Comparison of ENCODE assay signal across 19 cellular contexts in genomic region chr17:60514053-60514452, GRCh38. TPM values are rescaled to one million over a fixed set of nuclear protein-coding genes. Genes with fewer than 3 reads are reported as not detected.
DNase-seq lines count a peak whose midpoint lies in the region; ATAC-seq, FAIRE-seq and TF ChIP-seq lines count a peak whose summit lies in the region.
"Had no signal": no experiment of that assay in that cellular context is flagged by ENCODE, and none has a peak within 500 bp of the region (broad histone marks: within the 10 kb centered on the region; RNA-seq: fewer than 3 reads in every experiment).

No MANE protein-coding gene starts in this region.

- TF ChIP-seq CTCF in A549 (IDR thresholded peaks at IDR 0.05) (no peak), K562 (IDR thresholded peaks at IDR 0.05 in 2 of 3, conservative IDR thresholded peaks at IDR 0.05 in 1 of 3; ENCODE audit: insufficient read depth in 2 of 3, low read depth in 1 of 3, low read length in 3 of 3) (no peak), chondrocyte (IDR thresholded peaks at IDR 0.05) (no peak)
- TF ChIP-seq CTCF in CD8-positive, alpha-beta T cell (IDR thresholded peaks at IDR 0.05): no peak

- H3K4me3 Mint-ChIP-seq in CD8-positive, alpha-beta T cell: no peak overlapping the region
- H3K4me3 Mint-ChIP-seq in memory B cell (no peak overlapping the region), chondrocyte (ENCODE audit: unreplicated experiment) (no peak overlapping the region)

- POLR2A ChIA-PET in A549 (lab: Yijun Ruan, JAX) (interaction anchor here (0.8 kb wide), 1 partner anchor 12 kb away, joined by 3 read pairs; the partner anchor contains the start of gene APPBP2), K562 (lab: Yijun Ruan, JAX) (no interaction called here)
- POLR2A ChIA-PET in CD8-positive, alpha-beta T cell (lab: Charles Lee): no interaction called here

- peaks cover 57% of the 10 kb centered on the region for H3K36me3 Mint-ChIP-seq in CD8-positive, alpha-beta T cell
- H3K36me3 Mint-ChIP-seq in memory B cell (peaks cover 25% of the 10 kb centered on the region), chondrocyte (ENCODE audit: low read depth) (peaks cover 5% of the 10 kb centered on the region)

- no peaks in the 10 kb centered on the region for H3K9me3 Mint-ChIP-seq in CD8-positive, alpha-beta T cell
- H3K9me3 Mint-ChIP-seq in memory B cell (no peaks in the 10 kb centered on the region), chondrocyte (ENCODE audit: low read depth) (no peaks in the 10 kb centered on the region)
- H3K9me3 Mint-ChIP-seq: CD8-positive, alpha-beta memory T cell had no signal

- no peak for TF ChIP-seq POLR2A in A549 (IDR thresholded peaks at IDR 0.05; ENCODE audit: low read length)
- TF ChIP-seq POLR2A in K562 (conservative IDR thresholded peaks at IDR 0.05): no peak

- no peak overlapping the region for H2AFZ ChIP-seq in K562 (ENCODE audit: low read depth, low read length)

- peaks cover 6% of the 10 kb centered on the region for H3K36me3 ChIP-seq in CD8-positive, alpha-beta T cell (ENCODE audit: insufficient read depth, low read length)
- H3K36me3 ChIP-seq in K562 (ENCODE audit: control insufficient read depth, insufficient read depth, low read length): peaks cover 13% of the 10 kb centered on the region; the same call in 2 of the 3 replicates

- H3K4me2 ChIP-seq in A549: no peak overlapping the region
- H3K4me2 ChIP-seq in K562 (ENCODE audit: insufficient read depth, low read length): no peak overlapping the region
- H3K4me2 ChIP-seq: BLaER1 treated with 17β-estradiol and CSF1 and Interleukin-3, amounts not matched to agents 10 nM and 100 nM; KMS-11 had no signal

- H4K20me1 ChIP-seq in K562 (replicated peaks; ENCODE audit: control insufficient read depth, insufficient read depth, low read length): no peaks in the 10 kb centered on the region

- peak overlapping the region; percentile 8 for H3K27ac Mint-ChIP-seq in CD8-positive, alpha-beta T cell
- H3K27ac Mint-ChIP-seq in memory B cell (peak overlapping the region; percentile 41), chondrocyte (ENCODE audit: unreplicated experiment) (no peak overlapping the region)

- FAIRE-seq in A549 (lab: Jason Lieb, UNC) (no peak), K562 (lab: Jason Lieb, UNC) (no peak)
- FAIRE-seq: H54 had no signal

- peaks cover 11% of the 10 kb centered on the region; the same call in 2 of the 3 replicates for H3K4me1 ChIP-seq in A549
- H3K4me1 ChIP-seq in CD8-positive, alpha-beta T cell (ENCODE audit: insufficient read depth, low read length): peaks cover 14% of the 10 kb centered on the region
- no peaks in the 10 kb centered on the region for H3K4me1 ChIP-seq in K562 (replicated peaks in 1 of 2; ENCODE audit: control insufficient read depth in 2 of 2, insufficient read depth in 2 of 2, low read length in 2 of 2)
- H3K4me1 ChIP-seq: BLaER1 treated with 17β-estradiol and CSF1 and Interleukin-3, amounts not matched to agents 10 nM and 100 nM had no signal

- ATAC-seq in A549: no peak
- ATAC-seq in CD8-positive, alpha-beta T cell: no peak
- ATAC-seq in K562: no peak
- ATAC-seq in memory B cell (ENCODE audit: low read depth): no peak
- ATAC-seq in HG02973 (IDR thresholded peaks at IDR 0.05; ENCODE audit: unreplicated experiment): no peak
- no peak for ATAC-seq in GM21367 (IDR thresholded peaks at IDR 0.05; ENCODE audit: unreplicated experiment)
- ATAC-seq: Right ventricle myocardium inferior had no signal

- H3K27me3 ChIP-seq in CD8-positive, alpha-beta T cell (ENCODE audit: insufficient read depth, low read length): no peaks in the 10 kb centered on the region
- no peaks in the 10 kb centered on the region for H3K27me3 ChIP-seq in K562 (ENCODE audit: control insufficient read depth in 2 of 2, insufficient read depth in 2 of 2, low read length in 2 of 2)
- H3K27me3 ChIP-seq: BLaER1 treated with 17β-estradiol and CSF1 and Interleukin-3, amounts not matched to agents 10 nM and 100 nM had no signal

- H3K4me3 ChIP-seq in A549: no peak overlapping the region
- H3K4me3 ChIP-seq in CD8-positive, alpha-beta T cell (ENCODE audit: low read depth, low read length): no peak overlapping the region
- no peak overlapping the region for H3K4me3 ChIP-seq in K562
- H3K4me3 ChIP-seq: BLaER1 treated with 17β-estradiol and CSF1 and Interleukin-3, amounts not matched to agents 10 nM and 100 nM had no signal

- CTCF ChIA-PET in A549 (lab: Yijun Ruan, JAX) (no interaction called here), K562 (lab: Yijun Ruan, JAX; ENCODE audit: low intra/inter-chr PET ratio) (no interaction called here)
- CTCF ChIA-PET in CD8-positive, alpha-beta T cell (lab: Charles Lee): no interaction called here

- no peaks in the 10 kb centered on the region for H3K9me1 ChIP-seq in K562 (ENCODE audit: control insufficient read depth, insufficient read depth, low read length)

- H3K27ac ChIP-seq in A549 (no peak overlapping the region), K562 (ENCODE audit: extremely low read depth, low read depth, low read length) (no peak overlapping the region)
- H3K27ac ChIP-seq in CD8-positive, alpha-beta T cell (ENCODE audit: low read depth, low read length): no peak overlapping the region
- H3K27ac ChIP-seq: BLaER1 treated with 17β-estradiol and CSF1 and Interleukin-3, amounts not matched to agents 10 nM and 100 nM; KMS-11 had no signal

- H3K79me2 ChIP-seq in K562 (ENCODE audit: control insufficient read depth, insufficient read depth, low read length): no peaks in the 10 kb centered on the region; the same call in 2 of the 3 replicates

- intact Hi-C loops in CD8-positive, alpha-beta T cell (cut with DNase I, micrococcal nuclease): no loop called here
- intact Hi-C loops in K562 (cut with micrococcal nuclease): no loop called here

- no peaks in the 10 kb centered on the region for H3K9me3 ChIP-seq in A549
- no peaks in the 10 kb centered on the region for H3K9me3 ChIP-seq in CD8-positive, alpha-beta T cell (ENCODE audit: low read length)
- no peaks in the 10 kb centered on the region for H3K9me3 ChIP-seq in K562 (replicated peaks; ENCODE audit: control insufficient read depth, insufficient read depth, low read depth, low read length)
- H3K9me3 ChIP-seq: BLaER1 treated with 17β-estradiol and CSF1 and Interleukin-3, amounts not matched to agents 10 nM and 100 nM had no signal

- DNase-seq in A549 (ENCODE audit: low read depth in 1 of 2, low spot score in 1 of 2): no peak
- no peak for DNase-seq in CD8-positive, alpha-beta T cell
- DNase-seq in K562 (ENCODE audit: extremely low read depth in 1 of 4, low spot score in 3 of 4): no peak
- no peak for DNase-seq in memory B cell (ENCODE audit: low spot score in 2 of 2)
- no peak for DNase-seq in chondrocyte (ENCODE audit: low spot score)
- no peak for DNase-seq in cerebellar nuclear complex (lab: John Stamatoyannopoulos, UW)
- DNase-seq: CD8-positive, alpha-beta memory T cell; GDM1; NCI-H1417; NCI-H1694 treated with DMSO at 0.1 percent for 48 hours; NCI-H2081 treated with DMSO at 0.1 percent for 48 hours; NCI-H2171 treated with DMSO at 0.1 percent for 48 hours; NCI-H526 had no signal

- 94% methylated on average over 3 of the region's 3 CpGs for WGBS in A549 (ENCODE audit: missing lambda C conversion rate)
- WGBS in K562 (ENCODE audit: insufficient coverage, low coverage, missing lambda C conversion rate): 95% methylated on average over 3 of the region's 3 CpGs

- H3K27me3 Mint-ChIP-seq in CD8-positive, alpha-beta T cell (ENCODE audit: low read depth): no peaks in the 10 kb centered on the region
- H3K27me3 Mint-ChIP-seq in memory B cell (no peaks in the 10 kb centered on the region), chondrocyte (ENCODE audit: low read depth) (no peaks in the 10 kb centered on the region)
- H3K27me3 Mint-ChIP-seq: CD8-positive, alpha-beta memory T cell had no signal

- TF ChIP-seq EP300 in A549 (IDR thresholded peaks at IDR 0.05) (no peak), K562 (IDR thresholded peaks at IDR 0.05; ENCODE audit: low read length) (no peak)

- BruUV-seq in K562 (replicated peaks; lab: Mats Ljungman, UMichigan): no TSS peak

- TF ChIP-seq RAD21 in A549 (conservative IDR thresholded peaks at IDR 0.05 in 1 of 2, IDR thresholded peaks at IDR 0.05 in 1 of 2) (no peak), K562 (CRISPR knock-in tag; conservative IDR thresholded peaks at IDR 0.05 in 1 of 2, IDR thresholded peaks at IDR 0.05 in 1 of 2) (no peak)

- peaks cover 63% of the 10 kb centered on the region for H3K4me1 Mint-ChIP-seq in CD8-positive, alpha-beta T cell (ENCODE audit: low read depth)
- peaks cover 23% of the 10 kb centered on the region for H3K4me1 Mint-ChIP-seq in memory B cell
- H3K4me1 Mint-ChIP-seq in chondrocyte (ENCODE audit: low read depth): peaks cover 37% of the 10 kb centered on the region

- H3K9ac ChIP-seq in K562 (ENCODE audit: insufficient read depth in 1 of 2, low read depth in 2 of 2, low read length in 2 of 2): no peak overlapping the region
- H3K9ac ChIP-seq: BLaER1 treated with 17β-estradiol and CSF1 and Interleukin-3, amounts not matched to agents 10 nM and 100 nM; KMS-11 had no signal

- in situ Hi-C loops in K562 (cut with MboI): no loop called here

TF ChIP-seq in K562, 482 proteins besides CTCF, POLR2A, EP300 and RAD21 (continues in another document):
- peak; percentile 56 for TF ChIP-seq ZNF316 (IDR thresholded peaks at IDR 0.05)

RNA-seq across cellular contexts. Expression of gene APPBP2, which starts 12.0 kb away (rescaled TPM):
- 22.5 and 31.6 TPM in 2 replicates for polyA plus RNA-seq in A549 (2011; rRNA removed)
- 3.4 and 4.2 TPM in 2 replicates for polyA plus RNA-seq in A549 (2012; cell fraction: cytosol; rRNA removed)
- 2.4 and 3.5 TPM in 2 replicates for polyA plus RNA-seq in A549 (2012; cell fraction: nucleus; rRNA removed)
- 32.1 to 35.2 TPM (median 34.0 TPM) in 3 replicates for polyA plus RNA-seq in A549 (2017; fragmentation: RNase III; extraction: RNeasy Plus Mini Kit Qiagen cat#74134 plus additional on column Dnase treatment)
- 32.6 and 41.5 TPM in 2 replicates for polyA minus RNA-seq in A549 (2011; rRNA and poly(A)+ RNA removed)
- 10 to 100 TPM; 19.9 to 20.1 TPM for total RNA-seq in CD8-positive, alpha-beta T cell
- 18.9 and 23.0 TPM in 2 replicates for total RNA-seq in K562 (2011; cell fraction: chromatin; rRNA removed; ENCODE audit: low replicate concordance)
- total RNA-seq in K562 (2011; cell fraction: nucleolus; rRNA removed): 4.7 and 6.0 TPM in 2 replicates
- 8.2 and 9.9 TPM in 2 replicates for total RNA-seq in K562 (2011; cell fraction: nucleoplasm; rRNA removed)
- 5.1 and 6.1 TPM in 2 replicates for total RNA-seq in K562 (2014; rRNA removed)
- 16.8 and 19.0 TPM in 2 replicates for total RNA-seq in K562 (2014; rRNA removed; fragmentation: Illumina TruSeq; extraction: Trizol)
- total RNA-seq in K562 (2015; rRNA removed; fragmentation: Illumina TruSeq; extraction: Trizol): 9.4 and 10.0 TPM in 2 replicates
- total RNA-seq in K562 (2021): 14.7 and 15.4 TPM in 2 replicates
- 12.6 and 15.5 TPM in 2 replicates for polyA plus RNA-seq in K562 (2011; rRNA removed)
- 1.6 and 4.8 TPM in 2 replicates for polyA plus RNA-seq in K562 (2011; cell fraction: cytosol; rRNA removed)
- polyA plus RNA-seq in K562 (2011; cell fraction: nucleus; rRNA removed): 4.1 and 7.1 TPM in 2 replicates
- polyA plus RNA-seq in K562 (2012): 8.8 and 9.0 TPM in 2 replicates
- 5.3 and 6.9 TPM in 2 replicates for polyA plus RNA-seq in K562 (2014; fragmentation: Illumina TruSeq; extraction: Trizol)
- polyA plus RNA-seq in K562 (2014; fragmentation: Nextera tagmentation; extraction: Ambion mirVana): 1 to 10 TPM; 2.7 to 3.4 TPM
- 3.7 and 5.4 TPM in 2 replicates for polyA plus RNA-seq in K562 (2014; rRNA removed)
- polyA minus RNA-seq in K562 (2011; rRNA and poly(A)+ RNA removed): 26.3 and 28.3 TPM in 2 replicates
- polyA minus RNA-seq in K562 (2011; cell fraction: cytosol; rRNA and poly(A)+ RNA removed): 5.3 and 10.0 TPM in 2 replicates
- polyA minus RNA-seq in K562 (2011; cell fraction: nucleus; rRNA and poly(A)+ RNA removed): 3.6 and 7.4 TPM in 2 replicates
- total RNA-seq in chondrocyte: 45.5 to 51.1 TPM (median 48.3 TPM) in 3 replicates

Comparison
In these comparisons a context has a peak if more than half of its experiments do, and no peak if none do; other contexts are left out.
1. Of the 35 proteins assayed by ChIP-seq in both K562 and A549: peak only in K562: none; only in A549: MAFK; in both: none; in neither: 34.